17 cellular contexts compared by ENCODE assay signal in genomic region chr19:45556835-45557234, GRCh38. TPM values are rescaled to one million over a fixed set of nuclear protein-coding genes. Genes with fewer than 3 reads are reported as not detected.
DNase-seq lines count a peak whose midpoint lies in the region; ATAC-seq and TF ChIP-seq lines count a peak whose summit lies in the region.
"Had no signal": no experiment of that assay in that cellular context is flagged by ENCODE, and none has a peak within 500 bp of the region (broad histone marks: within the 10 kb centered on the region; RNA-seq: fewer than 3 reads in every experiment).

No MANE protein-coding gene starts in this region.

- CTCF ChIA-PET in RWPE1 (lab: Yijun Ruan, JAX), result interaction anchor here (0.6 kb wide), 1 partner anchor 50 kb away, joined by 3 read pairs; no protein-coding TSS in a partner anchor

- intact Hi-C loops in Right ventricle myocardium inferior (cut with DNase I), result loop anchor here (5.0 kb wide), 1 partner anchor 35 kb away; no protein-coding TSS in a partner anchor
- intact Hi-C loops in cardiac septum (cut with DNase I), result loop anchor here (5.0 kb wide), 1 partner anchor 35 kb away; no protein-coding TSS in a partner anchor
- intact Hi-C loops in left ventricle myocardium superior (cut with micrococcal nuclease), result no loop called here

- no peak for DNase-seq in Right ventricle myocardium inferior (ENCODE audit: missing footprints)
- DNase-seq in cardiac septum (ENCODE audit: low spot score), result no peak
- no peak for DNase-seq in RWPE1 (ENCODE audit: low spot score)
- peak; percentile 46 for DNase-seq in left ventricle myocardium superior
- no peak for DNase-seq in GM19240 (ENCODE audit: insufficient read length, low spot score)
- DNase-seq in KG1 (lab: John Stamatoyannopoulos, UW), result no peak
- DNase-seq: DMS53, GDM1, NCI-H1105, NCI-H2029 treated with DMSO at 0.1 percent for 48 hours, NCI-H226, NCI-H524, NCI-H82, Peyer's patch, SHP77 had no signal

- peak overlapping the region; percentile 43; the same call in 1 of the 2 replicates for H3K27ac ChIP-seq in RWPE1
- H3K27ac ChIP-seq: KMS-11, Peyer's patch had no signal

- POLR2A ChIA-PET in RWPE1 (lab: Yijun Ruan, JAX; ENCODE audit: low non-redundant PET), result no interaction called here

- TF ChIP-seq CTCF in RWPE1 (conservative IDR thresholded peaks at IDR 0.05; ENCODE audit: low read depth), result no peak

- peak; percentile 84 for ATAC-seq in Right ventricle myocardium inferior
- ATAC-seq in left ventricle myocardium superior, result peak; percentile 82
- ATAC-seq in GM21528 (IDR thresholded peaks at IDR 0.05; ENCODE audit: low FRiP score, unreplicated experiment), result no peak

RNA-seq across cellular contexts. Expression of gene OPA3, which starts 27.8 kb away (rescaled TPM):
- total RNA-seq in Right ventricle myocardium inferior (24.5 TPM), cardiac septum (15.3 TPM), left ventricle myocardium superior (26.9 TPM)

RNA-seq across cellular contexts. Expression of gene GPR4, which starts 45.2 kb away (rescaled TPM):
- total RNA-seq in Right ventricle myocardium inferior, result 5.4 TPM
- 6.9 TPM for total RNA-seq in cardiac septum
- total RNA-seq in left ventricle myocardium superior, result 4.8 TPM

RNA-seq across cellular contexts. Expression of gene VASP, which starts 49.6 kb away (rescaled TPM):
- total RNA-seq in Right ventricle myocardium inferior (49.0 TPM), cardiac septum (60.4 TPM), left ventricle myocardium superior (43.3 TPM)

RNA-seq across cellular contexts. Expression of gene PPM1N, which starts 58.6 kb away (rescaled TPM):
- total RNA-seq in Right ventricle myocardium inferior (0.65 TPM), cardiac septum (0.59 TPM), left ventricle myocardium superior (0.57 TPM)

RNA-seq across cellular contexts. Expression of gene RTN2, which starts 60.0 kb away (rescaled TPM):
- total RNA-seq in Right ventricle myocardium inferior (30.6 TPM), cardiac septum (15.1 TPM), left ventricle myocardium superior (29.8 TPM)
